In the genomic region with DNA sequence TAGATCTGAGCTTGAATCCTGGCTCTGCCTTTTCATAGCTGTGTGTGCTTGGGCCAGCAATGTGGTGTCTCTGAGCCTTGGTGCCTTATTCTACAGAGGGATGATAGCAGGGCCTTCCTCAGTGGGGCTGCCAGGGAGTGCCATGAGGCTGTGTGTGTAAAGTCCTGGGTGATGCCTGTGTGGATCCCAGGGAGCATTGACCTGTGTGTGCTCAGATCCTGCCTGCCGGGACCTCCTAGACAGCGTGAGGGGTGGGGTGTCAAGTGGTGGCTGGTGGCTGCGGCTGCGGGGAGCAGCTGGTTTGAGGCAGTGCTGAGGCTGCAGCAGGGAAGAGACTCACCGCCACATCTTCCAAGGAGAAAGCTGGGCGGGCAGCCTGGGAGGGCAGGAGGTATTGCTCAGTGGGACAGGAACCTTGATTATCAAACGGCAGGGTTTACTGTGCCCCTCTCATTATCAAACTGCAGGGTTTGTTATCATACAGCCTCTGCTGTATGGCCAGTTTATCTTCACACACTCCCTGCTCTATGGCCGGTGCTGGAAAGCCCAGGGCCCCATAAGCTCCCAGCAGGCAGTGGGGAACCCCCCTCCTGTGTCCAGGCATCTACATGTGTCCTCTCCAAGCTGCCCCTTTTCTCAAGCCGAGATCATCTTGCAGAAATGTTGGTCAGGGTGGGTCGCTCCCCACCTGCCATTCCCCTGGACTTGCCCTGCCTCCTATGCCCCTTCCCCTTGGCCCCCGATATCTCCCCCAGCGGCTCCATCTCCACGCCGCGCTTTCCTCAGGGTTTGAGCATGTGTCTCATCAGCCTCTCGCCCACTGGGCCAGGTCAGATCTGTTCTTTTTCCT, we compare ENCODE assay signal across 14 cellular contexts. TPM values are rescaled to one million over a fixed set of nuclear protein-coding genes. Genes with fewer than 3 reads are reported as not detected.
DNase-seq lines count a peak whose midpoint lies in the region; ATAC-seq and TF ChIP-seq lines count a peak whose summit lies in the region.
"Had no signal": no experiment of that assay in that cellular context is flagged by ENCODE, and none has a peak within 500 bp of the region (broad histone marks: within the 10 kb centered on the region; RNA-seq: fewer than 3 reads in every experiment).

No MANE protein-coding gene starts in this region.

- no peaks in the 10 kb centered on the region for H3K9me3 ChIP-seq in GM23248 (ENCODE audit: low read depth)

- peaks cover 45% of the 10 kb centered on the region for H3K4me1 ChIP-seq in GM23248 (ENCODE audit: insufficient read depth)

- H3K9me2 ChIP-seq in GM23248 (ENCODE audit: insufficient read depth), result no peaks in the 10 kb centered on the region

- H3K36me3 Mint-ChIP-seq in activated T-helper 2 cell treated with anti-CD3 and anti-CD28 coated beads, Interferon-gamma antibody, Interleukin-2, Interleukin-4, amounts not matched to agents 10 μg/mL and 5 μg/mL and 100 μg/mL, durations not matched to agents 14 hours and 24 hours and 36 hours (ENCODE audit: low read depth), result peaks cover 7% of the 10 kb centered on the region
- no peaks in the 10 kb centered on the region for H3K36me3 Mint-ChIP-seq in nephron progenitor cell (ENCODE audit: low read depth)

- H3K27me3 Mint-ChIP-seq in activated T-helper 2 cell treated with anti-CD3 and anti-CD28 coated beads, Interferon-gamma antibody, Interleukin-2, Interleukin-4, amounts not matched to agents 10 μg/mL and 5 μg/mL and 100 μg/mL, durations not matched to agents 14 hours and 24 hours and 36 hours (ENCODE audit: low read depth), result peaks cover 18% of the 10 kb centered on the region
- H3K27me3 Mint-ChIP-seq in nephron progenitor cell (ENCODE audit: low read depth, poor library complexity), result peaks cover 7% of the 10 kb centered on the region

- intact Hi-C loops in activated T-helper 2 cell treated with anti-CD3 and anti-CD28 coated beads, Interferon-gamma antibody, Interleukin-2, Interleukin-4, amounts not matched to agents 10 μg/mL and 5 μg/mL and 100 μg/mL, durations not matched to agents 14 hours and 24 hours and 36 hours (cut with micrococcal nuclease), result no loop called here

- ATAC-seq in HG03439 (IDR thresholded peaks at IDR 0.05; ENCODE audit: unreplicated experiment), result no peak
- ATAC-seq: esophagus mucosa had no signal

- no peak overlapping the region for H3K4me3 Mint-ChIP-seq in activated T-helper 2 cell treated with anti-CD3 and anti-CD28 coated beads, Interferon-gamma antibody, Interleukin-2, Interleukin-4, amounts not matched to agents 10 μg/mL and 5 μg/mL and 100 μg/mL, durations not matched to agents 14 hours and 24 hours and 36 hours (ENCODE audit: low read depth)
- H3K4me3 Mint-ChIP-seq in nephron progenitor cell, result no peak overlapping the region

- H3K36me3 ChIP-seq in GM23248 (ENCODE audit: low read depth), result no peaks in the 10 kb centered on the region

- TF ChIP-seq CTCF in nephron progenitor cell (IDR thresholded peaks at IDR 0.05), result no peak
- TF ChIP-seq CTCF in coronary artery (IDR thresholded peaks at IDR 0.05), result no peak

- peaks cover 35% of the 10 kb centered on the region for H3K4me1 Mint-ChIP-seq in activated T-helper 2 cell treated with anti-CD3 and anti-CD28 coated beads, Interferon-gamma antibody, Interleukin-2, Interleukin-4, amounts not matched to agents 10 μg/mL and 5 μg/mL and 100 μg/mL, durations not matched to agents 14 hours and 24 hours and 36 hours (ENCODE audit: low read depth)
- peaks cover 66% of the 10 kb centered on the region for H3K4me1 Mint-ChIP-seq in nephron progenitor cell

- H3K9ac ChIP-seq in GM23248, result no peak overlapping the region

- H3K27ac ChIP-seq in GM23248 (peak overlapping the region; percentile 46; the same call in 1 of the 2 replicates), coronary artery (no peak overlapping the region)
- H3K27ac ChIP-seq: 22Rv1 had no signal

- no peaks in the 10 kb centered on the region for H3K27me3 ChIP-seq in GM23248 (replicated peaks; ENCODE audit: insufficient read depth)

- H3K4me3 ChIP-seq in GM23248 (no peak overlapping the region), coronary artery (no peak overlapping the region)

- H2AFZ ChIP-seq in GM23248, result no peak overlapping the region

- DNase-seq in DMS 273 (lab: John Stamatoyannopoulos, UW; ENCODE audit: unreplicated experiment) (peak; percentile 33), DMS 273 treated with DMSO at 0.1 percent for 48 hours (lab: John Stamatoyannopoulos, UW) (no peak), GM23248 (no peak), nephron progenitor cell (no peak), NCI-H2081 (lab: John Stamatoyannopoulos, UW) (no peak), coronary artery (ENCODE audit: low spot score) (no peak)
- DNase-seq in activated T-helper 2 cell treated with anti-CD3 and anti-CD28 coated beads, Interferon-gamma antibody, Interleukin-2, Interleukin-4, amounts not matched to agents 10 μg/mL and 5 μg/mL and 100 μg/mL, durations not matched to agents 14 hours and 24 hours and 36 hours (ENCODE audit: low spot score), result no peak
- DNase-seq: hippocampal formation, KBM-7, NCI-H446, small intestine had no signal

- H4K20me1 ChIP-seq in GM23248 (ENCODE audit: insufficient read depth), result no peaks in the 10 kb centered on the region

- H3K27ac Mint-ChIP-seq in activated T-helper 2 cell treated with anti-CD3 and anti-CD28 coated beads, Interferon-gamma antibody, Interleukin-2, Interleukin-4, amounts not matched to agents 10 μg/mL and 5 μg/mL and 100 μg/mL, durations not matched to agents 14 hours and 24 hours and 36 hours, result peak overlapping the region; percentile 20
- peak overlapping the region; percentile 83 for H3K27ac Mint-ChIP-seq in nephron progenitor cell

- peaks cover 62% of the 10 kb centered on the region for H3K79me2 ChIP-seq in GM23248 (ENCODE audit: insufficient read depth)

- 75 to 83% methylated on average over 16 of the region's 16 CpGs for WGBS in GM23248 (ENCODE audit: low coverage in 1 of 2, low lambda C conversion rate in 2 of 2, missing lambda C conversion rate in 2 of 2), 2 experiments

- H3K4me2 ChIP-seq in GM23248 (ENCODE audit: unreplicated experiment), result no peak overlapping the region

- peaks cover 22% of the 10 kb centered on the region for H3F3A ChIP-seq in GM23248 (ENCODE audit: insufficient read depth)

- no peaks in the 10 kb centered on the region for H3K9me3 Mint-ChIP-seq in activated T-helper 2 cell treated with anti-CD3 and anti-CD28 coated beads, Interferon-gamma antibody, Interleukin-2, Interleukin-4, amounts not matched to agents 10 μg/mL and 5 μg/mL and 100 μg/mL, durations not matched to agents 14 hours and 24 hours and 36 hours
- H3K9me3 Mint-ChIP-seq in nephron progenitor cell, result no peaks in the 10 kb centered on the region

- in situ Hi-C loops in GM23248 (cut with MboI), result no loop called here

RNA-seq across cellular contexts. Expression of a gene that starts 3.1 kb away (rescaled TPM):
- total RNA-seq in GM23248 (2014; rRNA removed; shearing (Covaris generic)), result 87.4 and 90.5 TPM in 2 replicates
- polyA plus RNA-seq in GM23248 (2016; fragmentation: Nextera tagmentation; extraction: Ambion mirVana), result 31.9 and 32.7 TPM in 2 replicates
- 78.7 and 89.5 TPM in 2 replicates for total RNA-seq in activated T-helper 2 cell treated with anti-CD3 and anti-CD28 coated beads, Interferon-gamma antibody, Interleukin-2, Interleukin-4, amounts not matched to agents 10 μg/mL and 5 μg/mL and 100 μg/mL, durations not matched to agents 14 hours and 24 hours and 36 hours
